Comparison of ENCODE assay signal across 1 cellular context in the genomic region with DNA sequence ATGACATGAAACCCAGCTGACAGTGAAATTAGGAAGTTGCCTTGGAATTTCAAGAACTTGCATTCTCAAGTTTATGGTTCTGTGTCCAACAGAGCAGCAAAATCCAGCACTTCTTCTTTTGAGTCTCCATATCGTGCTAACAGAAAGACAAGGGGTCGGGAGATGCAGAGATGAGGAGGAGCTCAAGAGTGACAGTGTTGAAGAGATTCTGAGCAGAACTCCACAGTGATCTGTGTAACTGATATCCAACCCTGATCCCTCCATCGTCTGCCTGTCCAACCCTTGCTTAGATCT.
TF ChIP-seq lines count a peak whose summit lies in the region.

No MANE protein-coding gene starts in this region.

TF ChIP-seq in GM23338, 12 proteins besides CTCF, POLR2A, EP300 and RAD21 (continued from another document):
- TF ChIP-seq, protein P1, sequence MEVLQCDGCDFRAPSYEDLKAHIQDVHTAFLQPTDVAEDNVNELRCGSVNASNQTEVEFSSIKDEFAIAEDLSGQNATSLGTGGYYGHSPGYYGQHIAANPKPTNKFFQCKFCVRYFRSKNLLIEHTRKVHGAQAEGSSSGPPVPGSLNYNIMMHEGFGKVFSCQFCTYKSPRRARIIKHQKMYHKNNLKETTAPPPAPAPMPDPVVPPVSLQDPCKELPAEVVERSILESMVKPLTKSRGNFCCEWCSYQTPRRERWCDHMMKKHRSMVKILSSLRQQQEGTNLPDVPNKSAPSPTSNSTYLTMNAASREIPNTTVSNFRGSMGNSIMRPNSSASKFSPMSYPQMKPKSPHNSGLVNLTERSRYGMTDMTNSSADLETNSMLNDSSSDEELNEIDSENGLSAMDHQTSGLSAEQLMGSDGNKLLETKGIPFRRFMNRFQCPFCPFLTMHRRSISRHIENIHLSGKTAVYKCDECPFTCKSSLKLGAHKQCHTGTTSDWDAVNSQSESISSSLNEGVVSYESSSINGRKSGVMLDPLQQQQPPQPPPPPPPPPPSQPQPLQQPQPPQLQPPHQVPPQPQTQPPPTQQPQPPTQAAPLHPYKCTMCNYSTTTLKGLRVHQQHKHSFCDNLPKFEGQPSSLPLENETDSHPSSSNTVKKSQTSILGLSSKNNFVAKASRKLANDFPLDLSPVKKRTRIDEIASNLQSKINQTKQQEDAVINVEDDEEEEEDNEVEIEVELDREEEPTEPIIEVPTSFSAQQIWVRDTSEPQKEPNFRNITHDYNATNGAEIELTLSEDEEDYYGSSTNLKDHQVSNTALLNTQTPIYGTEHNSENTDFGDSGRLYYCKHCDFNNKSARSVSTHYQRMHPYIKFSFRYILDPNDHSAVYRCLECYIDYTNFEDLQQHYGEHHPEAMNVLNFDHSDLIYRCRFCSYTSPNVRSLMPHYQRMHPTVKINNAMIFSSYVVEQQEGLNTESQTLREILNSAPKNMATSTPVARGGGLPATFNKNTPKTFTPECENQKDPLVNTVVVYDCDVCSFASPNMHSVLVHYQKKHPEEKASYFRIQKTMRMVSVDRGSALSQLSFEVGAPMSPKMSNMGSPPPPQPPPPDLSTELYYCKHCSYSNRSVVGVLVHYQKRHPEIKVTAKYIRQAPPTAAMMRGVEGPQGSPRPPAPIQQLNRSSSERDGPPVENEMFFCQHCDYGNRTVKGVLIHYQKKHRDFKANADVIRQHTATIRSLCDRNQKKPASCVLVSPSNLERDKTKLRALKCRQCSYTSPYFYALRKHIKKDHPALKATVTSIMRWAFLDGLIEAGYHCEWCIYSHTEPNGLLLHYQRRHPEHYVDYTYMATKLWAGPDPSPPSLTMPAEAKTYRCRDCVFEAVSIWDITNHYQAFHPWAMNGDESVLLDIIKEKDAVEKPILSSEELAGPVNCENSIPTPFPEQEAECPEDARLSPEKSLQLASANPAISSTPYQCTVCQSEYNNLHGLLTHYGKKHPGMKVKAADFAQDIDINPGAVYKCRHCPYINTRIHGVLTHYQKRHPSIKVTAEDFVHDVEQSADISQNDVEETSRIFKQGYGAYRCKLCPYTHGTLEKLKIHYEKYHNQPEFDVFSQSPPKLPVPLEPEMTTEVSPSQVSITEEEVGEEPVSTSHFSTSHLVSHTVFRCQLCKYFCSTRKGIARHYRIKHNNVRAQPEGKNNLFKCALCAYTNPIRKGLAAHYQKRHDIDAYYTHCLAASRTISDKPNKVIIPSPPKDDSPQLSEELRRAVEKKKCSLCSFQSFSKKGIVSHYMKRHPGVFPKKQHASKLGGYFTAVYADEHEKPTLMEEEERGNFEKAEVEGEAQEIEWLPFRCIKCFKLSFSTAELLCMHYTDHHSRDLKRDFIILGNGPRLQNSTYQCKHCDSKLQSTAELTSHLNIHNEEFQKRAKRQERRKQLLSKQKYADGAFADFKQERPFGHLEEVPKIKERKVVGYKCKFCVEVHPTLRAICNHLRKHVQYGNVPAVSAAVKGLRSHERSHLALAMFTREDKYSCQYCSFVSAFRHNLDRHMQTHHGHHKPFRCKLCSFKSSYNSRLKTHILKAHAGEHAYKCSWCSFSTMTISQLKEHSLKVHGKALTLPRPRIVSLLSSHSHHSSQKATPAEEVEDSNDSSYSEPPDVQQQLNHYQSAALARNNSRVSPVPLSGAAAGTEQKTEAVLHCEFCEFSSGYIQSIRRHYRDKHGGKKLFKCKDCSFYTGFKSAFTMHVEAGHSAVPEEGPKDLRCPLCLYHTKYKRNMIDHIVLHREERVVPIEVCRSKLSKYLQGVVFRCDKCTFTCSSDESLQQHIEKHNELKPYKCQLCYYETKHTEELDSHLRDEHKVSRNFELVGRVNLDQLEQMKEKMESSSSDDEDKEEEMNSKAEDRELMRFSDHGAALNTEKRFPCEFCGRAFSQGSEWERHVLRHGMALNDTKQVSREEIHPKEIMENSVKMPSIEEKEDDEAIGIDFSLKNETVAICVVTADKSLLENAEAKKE (CRISPR knock-in tag; IDR thresholded peaks at IDR 0.05): no peak
- TF ChIP-seq EZH2phosphoT487 (IDR thresholded peaks at IDR 0.05; ENCODE audit: unreplicated experiment) (no peak), EZH2 (IDR thresholded peaks at IDR 0.05; ENCODE audit: low read depth, unreplicated experiment) (no peak), STAT1 (IDR thresholded peaks at IDR 0.05; ENCODE audit: unreplicated experiment) (no peak), NANOG (IDR thresholded peaks at IDR 0.05; ENCODE audit: borderline replicate concordance) (no peak), POLR2AphosphoS5 (IDR thresholded peaks at IDR 0.05; ENCODE audit: low read depth) (no peak), ZNF331 (CRISPR knock-in tag; IDR thresholded peaks at IDR 0.05; ENCODE audit: low read depth) (no peak), ZNF114 (CRISPR knock-in tag; IDR thresholded peaks at IDR 0.05) (no peak), JUNB (IDR thresholded peaks at IDR 0.05; ENCODE audit: unreplicated experiment) (no peak)
- TF ChIP-seq, protein P2, sequence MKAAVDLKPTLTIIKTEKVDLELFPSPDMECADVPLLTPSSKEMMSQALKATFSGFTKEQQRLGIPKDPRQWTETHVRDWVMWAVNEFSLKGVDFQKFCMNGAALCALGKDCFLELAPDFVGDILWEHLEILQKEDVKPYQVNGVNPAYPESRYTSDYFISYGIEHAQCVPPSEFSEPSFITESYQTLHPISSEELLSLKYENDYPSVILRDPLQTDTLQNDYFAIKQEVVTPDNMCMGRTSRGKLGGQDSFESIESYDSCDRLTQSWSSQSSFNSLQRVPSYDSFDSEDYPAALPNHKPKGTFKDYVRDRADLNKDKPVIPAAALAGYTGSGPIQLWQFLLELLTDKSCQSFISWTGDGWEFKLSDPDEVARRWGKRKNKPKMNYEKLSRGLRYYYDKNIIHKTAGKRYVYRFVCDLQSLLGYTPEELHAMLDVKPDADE (IDR thresholded peaks at IDR 0.05): no peak
- TF ChIP-seq, protein P3, sequence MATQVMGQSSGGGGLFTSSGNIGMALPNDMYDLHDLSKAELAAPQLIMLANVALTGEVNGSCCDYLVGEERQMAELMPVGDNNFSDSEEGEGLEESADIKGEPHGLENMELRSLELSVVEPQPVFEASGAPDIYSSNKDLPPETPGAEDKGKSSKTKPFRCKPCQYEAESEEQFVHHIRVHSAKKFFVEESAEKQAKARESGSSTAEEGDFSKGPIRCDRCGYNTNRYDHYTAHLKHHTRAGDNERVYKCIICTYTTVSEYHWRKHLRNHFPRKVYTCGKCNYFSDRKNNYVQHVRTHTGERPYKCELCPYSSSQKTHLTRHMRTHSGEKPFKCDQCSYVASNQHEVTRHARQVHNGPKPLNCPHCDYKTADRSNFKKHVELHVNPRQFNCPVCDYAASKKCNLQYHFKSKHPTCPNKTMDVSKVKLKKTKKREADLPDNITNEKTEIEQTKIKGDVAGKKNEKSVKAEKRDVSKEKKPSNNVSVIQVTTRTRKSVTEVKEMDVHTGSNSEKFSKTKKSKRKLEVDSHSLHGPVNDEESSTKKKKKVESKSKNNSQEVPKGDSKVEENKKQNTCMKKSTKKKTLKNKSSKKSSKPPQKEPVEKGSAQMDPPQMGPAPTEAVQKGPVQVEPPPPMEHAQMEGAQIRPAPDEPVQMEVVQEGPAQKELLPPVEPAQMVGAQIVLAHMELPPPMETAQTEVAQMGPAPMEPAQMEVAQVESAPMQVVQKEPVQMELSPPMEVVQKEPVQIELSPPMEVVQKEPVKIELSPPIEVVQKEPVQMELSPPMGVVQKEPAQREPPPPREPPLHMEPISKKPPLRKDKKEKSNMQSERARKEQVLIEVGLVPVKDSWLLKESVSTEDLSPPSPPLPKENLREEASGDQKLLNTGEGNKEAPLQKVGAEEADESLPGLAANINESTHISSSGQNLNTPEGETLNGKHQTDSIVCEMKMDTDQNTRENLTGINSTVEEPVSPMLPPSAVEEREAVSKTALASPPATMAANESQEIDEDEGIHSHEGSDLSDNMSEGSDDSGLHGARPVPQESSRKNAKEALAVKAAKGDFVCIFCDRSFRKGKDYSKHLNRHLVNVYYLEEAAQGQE (IDR thresholded peaks at IDR 0.05; ENCODE audit: unreplicated experiment): no peak
TF ChIP-seq in GM23338: peak in this region for 0.
